Comparison of ENCODE assay signal across 8 cellular contexts in the genomic region with DNA sequence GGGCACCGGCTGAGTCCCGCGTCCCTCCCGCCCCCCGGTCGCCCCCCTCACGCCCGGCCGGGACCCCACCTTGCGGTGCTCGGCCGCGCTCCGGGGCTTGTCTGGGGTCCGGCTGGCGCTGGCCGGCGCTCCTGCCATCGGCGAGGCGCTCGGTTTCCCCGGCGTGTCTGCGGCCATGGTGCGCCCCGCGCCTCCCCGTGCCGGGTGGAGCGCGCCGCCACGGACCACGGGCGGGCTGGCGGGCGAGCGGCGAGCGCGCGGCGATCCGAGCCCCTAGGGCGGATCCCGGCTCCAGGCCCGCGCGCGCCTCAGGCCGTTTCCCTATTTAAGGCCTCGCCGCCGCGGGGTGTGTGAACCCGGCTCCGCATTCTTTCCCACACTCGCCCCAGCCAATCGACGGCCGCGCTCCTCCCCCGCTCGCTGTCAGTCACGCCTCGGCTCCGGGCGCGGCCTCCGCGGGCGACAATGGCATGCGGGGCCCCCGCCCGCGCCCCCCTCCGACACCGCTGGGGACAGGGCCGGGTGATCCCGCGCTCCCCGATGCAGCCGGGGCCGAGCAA. TPM values are rescaled to one million over a fixed set of nuclear protein-coding genes. Genes with fewer than 3 reads are reported as not detected.
DNase-seq lines count a peak whose midpoint lies in the region; ATAC-seq and TF ChIP-seq lines count a peak whose summit lies in the region.

A gene with protein sequence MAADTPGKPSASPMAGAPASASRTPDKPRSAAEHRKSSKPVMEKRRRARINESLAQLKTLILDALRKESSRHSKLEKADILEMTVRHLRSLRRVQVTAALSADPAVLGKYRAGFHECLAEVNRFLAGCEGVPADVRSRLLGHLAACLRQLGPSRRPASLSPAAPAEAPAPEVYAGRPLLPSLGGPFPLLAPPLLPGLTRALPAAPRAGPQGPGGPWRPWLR (minus strand): TSS at position 301 of the 560 bp plus-strand sequence. CDS start 124 bp downstream, at position 177.

- H3K27ac Mint-ChIP-seq in activated CD8-positive, alpha-beta memory T cell treated with anti-CD3 and anti-CD28 coated beads, Interleukin-2, amount 10 ng/mL, durations not matched to agents 7 days and 5 days, result peak within 1 kb of the TSS; percentile 75
- H3K27ac Mint-ChIP-seq in endothelial cell (ENCODE audit: unreplicated experiment), result peak within 1 kb of the TSS; percentile 96

- H3K36me3 ChIP-seq in mesenchymal stem cell (ENCODE audit: control insufficient read depth in 1 of 2, insufficient read depth in 2 of 2, low read depth in 1 of 2, low read length in 2 of 2), result peaks cover 0 to 11% of the 10 kb centered on the region in 2 experiments

- H3K79me1 ChIP-seq in mesenchymal stem cell (replicated peaks; ENCODE audit: low read length, poor library complexity, severe bottlenecking), result peaks cover 4% of the 10 kb centered on the region

- peak within 1 kb of the TSS in 1 of 2 experiments; percentile 100 for H3K23ac ChIP-seq in mesenchymal stem cell (ENCODE audit: low read length in 2 of 2)

- H3K4me1 ChIP-seq in mesenchymal stem cell (ENCODE audit: control insufficient read depth, insufficient read depth, low read depth, low read length), result peaks cover 49% of the 10 kb centered on the region

- peak within 1 kb of the TSS; percentile 85 to 97 for H3K4ac ChIP-seq in mesenchymal stem cell (ENCODE audit: low read depth in 1 of 2, low read length in 2 of 2)

- no peak for TF ChIP-seq CTCF in AG10803 (conservative IDR thresholded peaks at IDR 0.05; ENCODE audit: low read length)
- TF ChIP-seq CTCF in endothelial cell (IDR thresholded peaks at IDR 0.05; ENCODE audit: unreplicated experiment), result no peak

- peak within 1 kb of the TSS; percentile 80 for H4K91ac ChIP-seq in mesenchymal stem cell (ENCODE audit: low read length)

- peaks cover 16 to 82% of the 10 kb centered on the region in 2 experiments for H3K27me3 ChIP-seq in mesenchymal stem cell (ENCODE audit: control insufficient read depth in 1 of 2, insufficient read depth in 1 of 2, low read length in 2 of 2)

- peak within 1 kb of the TSS; percentile 95 for H2BK120ac ChIP-seq in mesenchymal stem cell (ENCODE audit: low read depth, low read length)

- H3K4me3 ChIP-seq in AG10803 (ENCODE audit: low read length) (peak within 1 kb of the TSS; percentile 66), mesenchymal stem cell (ENCODE audit: insufficient read depth in 1 of 2, low read depth in 1 of 2, low read length in 2 of 2) (peak within 1 kb of the TSS; percentile 55 to 71)

- H3K36me3 Mint-ChIP-seq in activated CD8-positive, alpha-beta memory T cell treated with anti-CD3 and anti-CD28 coated beads, Interleukin-2, amount 10 ng/mL, durations not matched to agents 7 days and 5 days, result peaks cover 1% of the 10 kb centered on the region
- peaks cover 10% of the 10 kb centered on the region for H3K36me3 Mint-ChIP-seq in endothelial cell (ENCODE audit: low read depth, unreplicated experiment)

- H3K14ac ChIP-seq in mesenchymal stem cell (ENCODE audit: low read length in 2 of 2), result peak within 1 kb of the TSS in 1 of 2 experiments; percentile 86

- H3K4me1 Mint-ChIP-seq in activated CD8-positive, alpha-beta memory T cell treated with anti-CD3 and anti-CD28 coated beads, Interleukin-2, amount 10 ng/mL, durations not matched to agents 7 days and 5 days, result peaks cover 15% of the 10 kb centered on the region
- peaks cover 15% of the 10 kb centered on the region for H3K4me1 Mint-ChIP-seq in endothelial cell (ENCODE audit: unreplicated experiment)

- H3K27ac ChIP-seq in mesenchymal stem cell (ENCODE audit: low read length, poor library complexity, severe bottlenecking), result no peak within 1 kb of the TSS

- H3K4me2 ChIP-seq in mesenchymal stem cell (ENCODE audit: low read length, poor library complexity, severe bottlenecking), result peak within 1 kb of the TSS; percentile 99

- peak within 1 kb of the TSS; percentile 87 for H2BK15ac ChIP-seq in mesenchymal stem cell (ENCODE audit: low read depth, poor library complexity, severe bottlenecking)

- H3K9ac ChIP-seq in mesenchymal stem cell (ENCODE audit: low read length), result peak within 1 kb of the TSS; percentile 83

- DNase-seq in AG10803 (ENCODE audit: low read depth), result peak; percentile 95
- peak; percentile 95 for DNase-seq in NCI-H2227 (lab: John Stamatoyannopoulos, UW; ENCODE audit: unreplicated experiment)
- DNase-seq in activated CD8-positive, alpha-beta memory T cell treated with anti-CD3 and anti-CD28 coated beads, Interleukin-2, amount 10 ng/mL, durations not matched to agents 7 days and 5 days, result peak; percentile 45
- peak; percentile 94 for DNase-seq in endothelial cell (ENCODE audit: low spot score)
- DNase-seq in mesenchymal stem cell, result peak; percentile 94
- peak; percentile 74 for DNase-seq in stimulated activated CD8-positive, alpha-beta memory T cell treated with anti-CD3 and anti-CD28 coated beads, Interleukin-4, amount 100 ng/mL, for 48 hours

- WGBS in mesenchymal stem cell, result under 1% methylated on average over 54 of the region's 85 CpGs

- peak within 1 kb of the TSS; percentile 82 to 98 for H3K18ac ChIP-seq in mesenchymal stem cell (ENCODE audit: low read depth in 1 of 2, low read length in 2 of 2)

- no peak within 1 kb of the TSS for H2AK5ac ChIP-seq in mesenchymal stem cell (ENCODE audit: low read length, severe bottlenecking)

- peak within 1 kb of the TSS; percentile 54 for H3K4me3 Mint-ChIP-seq in activated CD8-positive, alpha-beta memory T cell treated with anti-CD3 and anti-CD28 coated beads, Interleukin-2, amount 10 ng/mL, durations not matched to agents 7 days and 5 days
- peak within 1 kb of the TSS; percentile 94 for H3K4me3 Mint-ChIP-seq in endothelial cell (ENCODE audit: unreplicated experiment)

- CTCF ChIA-PET in activated CD8-positive, alpha-beta memory T cell treated with anti-CD3 and anti-CD28 coated beads, Interleukin-2, amount 10 ng/mL, durations not matched to agents 7 days and 5 days (lab: Charles Lee), result interaction anchor here (3.6 to 8.7 kb wide), 2 partner anchors 17 to 19 kb away, joined by 19 to 73 read pairs; a partner anchor contains a TSS

- no peak within 1 kb of the TSS for H2BK5ac ChIP-seq in mesenchymal stem cell (ENCODE audit: low read depth, low read length, poor library complexity, severe bottlenecking)

- H2BK12ac ChIP-seq in mesenchymal stem cell (ENCODE audit: low read length in 2 of 2), result peak within 1 kb of the TSS in 1 of 2 experiments; percentile 90

- H3K9me3 Mint-ChIP-seq in activated CD8-positive, alpha-beta memory T cell treated with anti-CD3 and anti-CD28 coated beads, Interleukin-2, amount 10 ng/mL, durations not matched to agents 7 days and 5 days (ENCODE audit: low read depth), result no peaks in the 10 kb centered on the region
- no peaks in the 10 kb centered on the region for H3K9me3 Mint-ChIP-seq in endothelial cell (ENCODE audit: unreplicated experiment)

- peaks cover 48% of the 10 kb centered on the region for H3K27me3 Mint-ChIP-seq in activated CD8-positive, alpha-beta memory T cell treated with anti-CD3 and anti-CD28 coated beads, Interleukin-2, amount 10 ng/mL, durations not matched to agents 7 days and 5 days
- H3K27me3 Mint-ChIP-seq in endothelial cell (ENCODE audit: unreplicated experiment), result peaks cover 18% of the 10 kb centered on the region

- H4K8ac ChIP-seq in mesenchymal stem cell (ENCODE audit: low read length), result peak within 1 kb of the TSS; percentile 75

- H3K9me3 ChIP-seq in mesenchymal stem cell (ENCODE audit: control insufficient read depth, low read length), result no peaks in the 10 kb centered on the region

- H2AFZ ChIP-seq in mesenchymal stem cell (ENCODE audit: low read depth, low read length), result peak within 1 kb of the TSS; percentile 78

- ATAC-seq in GM21529 (IDR thresholded peaks at IDR 0.05; ENCODE audit: unreplicated experiment) (peak; percentile 39), GM21723 (IDR thresholded peaks at IDR 0.05; ENCODE audit: unreplicated experiment) (no peak)
- peak; percentile 34 for ATAC-seq in activated CD8-positive, alpha-beta memory T cell treated with anti-CD3 and anti-CD28 coated beads, Interleukin-2, amount 10 ng/mL, durations not matched to agents 7 days and 5 days

RNA-seq across cellular contexts. Expression of the gene that starts here (rescaled TPM):
- 1 to 10 TPM in 1 of 2 experiments, under 1 TPM in 1; 0.61 to 1.6 TPM for total RNA-seq in activated CD8-positive, alpha-beta memory T cell treated with anti-CD3 and anti-CD28 coated beads, Interleukin-2, amount 10 ng/mL, durations not matched to agents 7 days and 5 days
- total RNA-seq in endothelial cell (ENCODE audit: unreplicated experiment), result 144 TPM
- polyA plus RNA-seq in mesenchymal stem cell (2013, experiment 1 of 2), result 28.5 TPM
- polyA plus RNA-seq in mesenchymal stem cell (2013, experiment 2 of 2), result 25.8 TPM

Comparison
In these comparisons a context has a peak if more than half of its experiments do, and no peak if none do; other contexts are left out.
1. RNA of the gene that starts here (total RNA-seq): 144 TPM in endothelial cell (single experiment); 0.61 to 1.6 TPM in activated CD8-positive, alpha-beta memory T cell treated with anti-CD3 and anti-CD28 coated beads, Interleukin-2, amount 10 ng/mL, durations not matched to agents 7 days and 5 days; every median in the first group is over 10 times any median in the second.
2. DNase-seq: peak in every context shown above with its lines; median percentile 95 in AG10803; 95 in NCI-H2227; 94 in endothelial cell; 94 in mesenchymal stem cell; 74 in stimulated activated CD8-positive, alpha-beta memory T cell treated with anti-CD3 and anti-CD28 coated beads, Interleukin-4, amount 100 ng/mL, for 48 hours; 45 in activated CD8-positive, alpha-beta memory T cell treated with anti-CD3 and anti-CD28 coated beads, Interleukin-2, amount 10 ng/mL, durations not matched to agents 7 days and 5 days.